ENCODE assay signal across 8 cellular contexts in the genomic region with DNA sequence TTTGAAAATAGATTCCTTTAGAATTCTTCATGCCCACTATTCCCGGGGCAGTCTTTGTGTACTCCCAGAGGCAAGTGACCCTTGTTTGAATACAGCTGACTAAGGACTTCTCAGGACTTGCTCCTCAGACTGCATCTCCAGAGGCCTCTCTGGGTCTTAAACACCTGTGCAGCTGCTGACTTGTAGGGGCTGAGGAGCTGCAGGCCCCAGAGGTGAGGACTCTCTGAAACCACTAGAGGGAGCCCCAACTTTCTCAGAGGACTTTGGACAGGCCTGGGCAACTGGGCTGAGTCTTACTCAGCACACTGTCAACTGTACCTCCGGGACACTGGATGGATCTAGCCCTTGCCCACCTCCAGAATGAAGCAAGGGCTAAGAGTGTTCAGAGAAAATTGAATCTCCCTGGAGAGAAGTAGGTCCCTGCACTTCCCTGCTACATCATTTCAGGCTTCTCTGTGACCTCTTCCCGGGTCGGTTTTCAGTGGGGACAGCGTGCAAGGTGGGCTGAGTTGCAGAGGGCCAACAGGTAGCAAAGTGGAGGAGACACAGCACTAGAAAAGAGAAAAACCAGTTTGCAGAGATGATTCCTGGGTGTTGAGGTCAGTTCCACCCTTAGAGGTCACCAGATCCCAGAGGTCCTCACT.
DNase-seq lines count a peak whose midpoint lies in the region; ATAC-seq and TF ChIP-seq lines count a peak whose summit lies in the region.

No MANE protein-coding gene starts in this region.

- DNase-seq in NCI-H524 (lab: John Stamatoyannopoulos, UW), result peak; percentile 24 to 66
- no peak for DNase-seq in NCI-H524 treated with DMSO at 0.1 percent for 48 hours (lab: John Stamatoyannopoulos, UW)
- DNase-seq in NCI-H82 (lab: John Stamatoyannopoulos, UW), result peak; percentile 88
- DNase-seq in astrocyte of the cerebellum (ENCODE audit: low read depth), result no peak
- peak in 1 of 2 donors; percentile 18 for DNase-seq in left colon
- DNase-seq in mucosa of gallbladder (ENCODE audit: low spot score), result no peak

- in situ Hi-C loops in astrocyte of the cerebellum (cut with HindIII; ENCODE audit: low sequenced_read_pairs), result no loop called here

- peak; percentile 53 for TF ChIP-seq CTCF in astrocyte of the cerebellum (IDR thresholded peaks at IDR 0.05; ENCODE audit: low read depth, low read length, missing control alignments)

- H3K4me3 ChIP-seq in astrocyte of the cerebellum (ENCODE audit: low read depth, low read length), result no peak overlapping the region

- ATAC-seq in GM19468 (IDR thresholded peaks at IDR 0.05; ENCODE audit: extremely low read depth, unreplicated experiment) (peak; percentile 56), HG03378 (IDR thresholded peaks at IDR 0.05; ENCODE audit: unreplicated experiment) (peak; percentile 79), left colon (peak; percentile 96)

- intact Hi-C loops in left colon (cut with DNase I, micrococcal nuclease), result no loop called here

Comparison
In these comparisons a context has a peak if more than half of its experiments do, and no peak if none do; other contexts are left out.
1. DNase-seq: peak in NCI-H524 (2 of 2) and NCI-H82 (single experiment); none in NCI-H524 treated with DMSO at 0.1 percent for 48 hours (single experiment), astrocyte of the cerebellum (single experiment) and mucosa of gallbladder (single experiment).
2. Peak in every context shown above with its lines, with median percentiles within 50 percentile points of each other: ATAC-seq.